In the genomic region with DNA sequence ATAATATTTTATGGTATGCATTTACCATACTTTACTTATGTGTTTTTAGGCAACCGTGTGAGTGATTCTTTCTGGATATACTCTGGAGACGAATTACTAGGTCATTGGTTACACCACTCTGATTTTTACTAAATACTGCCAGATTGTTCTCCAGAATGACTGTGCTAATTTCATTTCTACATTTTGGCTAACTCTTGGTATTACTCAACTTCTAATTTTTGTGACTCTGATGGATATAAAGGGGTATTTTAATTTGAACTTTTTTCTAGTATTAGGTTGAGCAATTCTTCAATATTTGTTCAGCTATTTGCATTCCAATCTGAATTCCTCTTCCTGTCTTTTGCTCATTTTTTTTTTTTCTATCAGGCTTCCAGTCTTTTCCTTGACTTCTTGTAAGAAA, we compare ENCODE assay signal across 8 cellular contexts.
DNase-seq lines count a peak whose midpoint lies in the region; ATAC-seq lines count a peak whose summit lies in the region.

No MANE protein-coding gene starts in this region.

- H3K9ac ChIP-seq in neuronal stem cell (ENCODE audit: low read depth, low read length, poor library complexity): no peak overlapping the region

- no peak overlapping the region for H3K4me2 ChIP-seq in neuronal stem cell (ENCODE audit: insufficient read depth, low read length, poor library complexity, severe bottlenecking)

- H3K36me3 ChIP-seq in neuronal stem cell (replicated peaks in 1 of 2; ENCODE audit: control insufficient read depth in 2 of 2, insufficient read depth in 2 of 2, low read length in 2 of 2): no peaks in the 10 kb centered on the region

- H3K79me1 ChIP-seq in neuronal stem cell (ENCODE audit: low read depth, low read length): no peaks in the 10 kb centered on the region

- no peak overlapping the region for H2BK5ac ChIP-seq in neuronal stem cell (ENCODE audit: low read length)

- DNase-seq in GM04504 (ENCODE audit: low read depth) (peak; percentile 45), left ventricle myocardium superior (no peak), HUDEP-2 (lab: John Stamatoyannopoulos, UW; ENCODE audit: unreplicated experiment in 76 of 76) (no peak), neuronal stem cell (ENCODE audit: low spot score) (no peak)
- no peak for DNase-seq in activated T-cell treated with anti-CD3 and anti-CD28 coated beads, Interleukin-2, amount 50 U/mL, for 1 hour
- no peak for DNase-seq in activated CD4-positive, alpha-beta T cell treated with anti-CD3 and anti-CD28 coated beads, Interleukin-2, amount 50 U/mL, for 4 hours

- no peak overlapping the region for H3K27ac ChIP-seq in neuronal stem cell (replicated peaks; ENCODE audit: low read length)

- H2AK5ac ChIP-seq in neuronal stem cell (ENCODE audit: low read depth, low read length): no peak overlapping the region

- no peak overlapping the region for H4K91ac ChIP-seq in neuronal stem cell (ENCODE audit: low read depth, low read length, poor library complexity)

- peak; percentile 62 for ATAC-seq in GM21423 (IDR thresholded peaks at IDR 0.05; ENCODE audit: unreplicated experiment)
- peak; percentile 54 for ATAC-seq in HG03457 (IDR thresholded peaks at IDR 0.05; ENCODE audit: unreplicated experiment)
- ATAC-seq in left ventricle myocardium superior: peak; percentile 70

- H2BK15ac ChIP-seq in neuronal stem cell (ENCODE audit: low read length): no peak overlapping the region

- H2AFZ ChIP-seq in neuronal stem cell (ENCODE audit: low read length): no peak overlapping the region

- no peak overlapping the region for H2BK12ac ChIP-seq in neuronal stem cell (ENCODE audit: low read length)

- no peak overlapping the region for H4K8ac ChIP-seq in neuronal stem cell (ENCODE audit: low read depth, low read length)

- H3K23ac ChIP-seq in neuronal stem cell (ENCODE audit: low read depth, low read length, poor library complexity): no peak overlapping the region

- H3K9me3 ChIP-seq in neuronal stem cell (replicated peaks in 1 of 2; ENCODE audit: control insufficient read depth in 2 of 2, insufficient read depth in 1 of 2, low read depth in 1 of 2, low read length in 2 of 2): no peaks in the 10 kb centered on the region

- H3K4me3 ChIP-seq in neuronal stem cell (ENCODE audit: low read length in 2 of 2): no peak overlapping the region

- H3K14ac ChIP-seq in neuronal stem cell (ENCODE audit: low read length): no peak overlapping the region

- H3K4ac ChIP-seq in neuronal stem cell (ENCODE audit: low read length): no peak overlapping the region

- H3K27me3 ChIP-seq in neuronal stem cell (ENCODE audit: control insufficient read depth in 3 of 3, insufficient read depth in 3 of 3, low read depth in 1 of 3, low read length in 3 of 3): no peaks in the 10 kb centered on the region

- H3K18ac ChIP-seq in neuronal stem cell (ENCODE audit: low read length): no peak overlapping the region

- intact Hi-C loops in left ventricle myocardium superior (cut with micrococcal nuclease): no loop called here

- no peaks in the 10 kb centered on the region for H3K4me1 ChIP-seq in neuronal stem cell (ENCODE audit: control insufficient read depth in 2 of 2, insufficient read depth in 1 of 2, low read depth in 1 of 2, low read length in 2 of 2)

- H2BK120ac ChIP-seq in neuronal stem cell (ENCODE audit: low read depth, low read length): no peak overlapping the region

- no CpG with 5 or more reads among the region's 2 CpGs for whole genome bisulfite sequencing in neuronal stem cell (ENCODE audit: extremely low coverage in 2 of 2, insufficient read length in 2 of 2, insufficient replicate concordance in 1 of 2), 2 donors
